ENCODE assay signal across 25 cellular contexts in the genomic region with DNA sequence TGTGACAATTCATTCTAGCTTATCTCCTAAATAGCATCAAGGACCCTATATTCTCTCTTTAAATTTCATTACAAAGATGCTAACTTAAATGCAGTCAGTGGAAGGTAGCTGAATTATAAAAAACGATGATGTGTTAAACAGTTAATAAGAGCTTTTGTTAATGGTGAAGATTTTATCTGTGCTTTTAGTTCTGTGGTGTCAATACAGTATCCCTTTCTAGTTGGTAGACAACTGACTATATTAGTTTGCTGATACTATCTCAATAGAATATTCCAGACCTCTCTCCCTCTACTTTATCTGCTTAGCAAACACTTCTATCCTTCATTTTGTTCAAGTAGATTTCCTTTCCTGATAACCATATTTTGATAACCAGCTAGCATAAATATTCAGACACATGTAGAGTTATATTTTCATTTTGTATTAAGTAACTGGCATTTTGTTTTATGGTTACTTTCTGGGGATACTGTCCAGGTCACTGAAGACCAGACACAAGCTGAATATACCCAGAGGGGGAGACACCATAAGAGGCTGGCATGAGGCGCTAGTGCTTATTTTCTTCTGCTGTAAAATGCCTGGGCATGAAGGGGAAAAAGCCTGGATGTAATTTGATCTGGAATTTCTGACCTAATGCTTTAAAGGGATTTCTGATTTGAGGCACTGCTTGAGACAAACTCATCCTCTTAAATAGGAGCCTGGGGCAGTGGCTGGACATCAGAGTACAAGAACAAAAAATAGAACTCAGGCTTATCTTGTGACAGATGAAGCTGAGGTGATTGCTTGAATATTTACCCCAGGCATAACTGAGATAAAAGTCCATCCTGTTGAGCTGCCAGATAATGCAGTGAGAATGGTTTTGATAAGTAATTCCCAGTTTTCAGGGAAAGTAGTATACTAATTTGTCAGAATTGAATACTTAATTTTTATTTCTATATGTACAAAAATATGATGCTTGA.
"Had no signal": no experiment of that assay in that cellular context is flagged by ENCODE, and none has a peak within 500 bp of the region (broad histone marks: within the 10 kb centered on the region; RNA-seq: fewer than 3 reads in every experiment).

No MANE protein-coding gene starts in this region.

- H3K27ac Mint-ChIP-seq: activated CD4-positive, alpha-beta memory T cell treated with anti-CD3 and anti-CD28 coated beads for 36 hours; activated CD8-positive, alpha-beta memory T cell treated with anti-CD3 and anti-CD28 coated beads, Interleukin-2, amount 10 ng/mL, durations not matched to agents 7 days and 5 days; activated naive CD4-positive, alpha-beta T cell treated with anti-CD3 and anti-CD28 coated beads, Interleukin-2, amount 50 U/mL, for 24 hours; brain; memory B cell; natural killer cell treated with Interleukin-12 subunit alpha and Interleukin-12 subunit beta and Interleukin-15 and Interleukin-18, amount 100 ng/mL, for 72 hours; progenitor cell of endocrine pancreas had no signal

- H3K27me3 ChIP-seq: gastrocnemius medialis, heart left ventricle, right atrium auricular region, tibial nerve, vagina had no signal

- FAIRE-seq: islet of Langerhans had no signal

- H3K4me3 Mint-ChIP-seq: activated CD4-positive, alpha-beta memory T cell treated with anti-CD3 and anti-CD28 coated beads for 36 hours; activated CD8-positive, alpha-beta memory T cell treated with anti-CD3 and anti-CD28 coated beads, Interleukin-2, amount 10 ng/mL, durations not matched to agents 7 days and 5 days; activated naive CD4-positive, alpha-beta T cell treated with anti-CD3 and anti-CD28 coated beads, Interleukin-2, amount 50 U/mL, for 24 hours; activated T-cell treated with anti-CD3 and anti-CD28 coated beads, Interleukin-2, amount 50 U/mL, for 4 hours; brain; memory B cell; natural killer cell treated with Interleukin-12 subunit alpha and Interleukin-12 subunit beta and Interleukin-15 and Interleukin-18, amount 100 ng/mL, for 72 hours had no signal

- H3K36me3 Mint-ChIP-seq: activated CD4-positive, alpha-beta memory T cell treated with anti-CD3 and anti-CD28 coated beads for 36 hours; activated CD8-positive, alpha-beta memory T cell treated with anti-CD3 and anti-CD28 coated beads, Interleukin-2, amount 10 ng/mL, durations not matched to agents 7 days and 5 days; activated naive CD4-positive, alpha-beta T cell treated with anti-CD3 and anti-CD28 coated beads, Interleukin-2, amount 50 U/mL, for 24 hours; brain; memory B cell; natural killer cell treated with Interleukin-12 subunit alpha and Interleukin-12 subunit beta and Interleukin-15 and Interleukin-18, amount 100 ng/mL, for 72 hours had no signal

- H3K36me3 ChIP-seq: gastrocnemius medialis, heart left ventricle, right atrium auricular region, tibial nerve, vagina had no signal

- H3K27ac ChIP-seq: gastrocnemius medialis, heart left ventricle, right atrium auricular region, skin epidermis, tibial nerve, vagina had no signal

- H3K4me3 ChIP-seq: gastrocnemius medialis, heart left ventricle, right atrium auricular region, skin epidermis, tibial nerve, vagina had no signal

- DNase-seq: activated CD4-positive, alpha-beta memory T cell treated with anti-CD3 and anti-CD28 coated beads for 36 hours; activated CD8-positive, alpha-beta memory T cell treated with anti-CD3 and anti-CD28 coated beads, Interleukin-2, amount 10 ng/mL, durations not matched to agents 7 days and 5 days; activated effector memory CD4-positive, alpha-beta T cell treated with Interleukin-2 at 50 U/mL for 16 hours; activated T-cell treated with anti-CD3 and anti-CD28 coated beads, Interleukin-2, amount 50 U/mL, for 4 hours; amniotic stem cell; central memory CD4-positive, alpha-beta T cell; cortex of kidney; effector memory CD4-positive, alpha-beta T cell; gastrocnemius medialis; heart left ventricle; stimulated activated CD4-positive, alpha-beta T cell treated with anti-CD3 and anti-CD28 coated beads, Interleukin-4, amount 100 ng/mL, for 24 hours; stimulated activated naive CD4-positive, alpha-beta T cell; substantia nigra; T-helper 1 cell; T1000 had no signal

- H3K4me1 ChIP-seq: gastrocnemius medialis, heart left ventricle, right atrium auricular region, tibial nerve, vagina had no signal

- H3K9me3 ChIP-seq: gastrocnemius medialis, right atrium auricular region, tibial nerve, vagina had no signal

- H3K4me1 Mint-ChIP-seq: activated CD8-positive, alpha-beta memory T cell treated with anti-CD3 and anti-CD28 coated beads, Interleukin-2, amount 10 ng/mL, durations not matched to agents 7 days and 5 days; activated naive CD4-positive, alpha-beta T cell treated with anti-CD3 and anti-CD28 coated beads, Interleukin-2, amount 50 U/mL, for 24 hours; brain; memory B cell had no signal

- H3K27me3 Mint-ChIP-seq: activated CD4-positive, alpha-beta memory T cell treated with anti-CD3 and anti-CD28 coated beads for 36 hours; activated CD8-positive, alpha-beta memory T cell treated with anti-CD3 and anti-CD28 coated beads, Interleukin-2, amount 10 ng/mL, durations not matched to agents 7 days and 5 days; activated naive CD4-positive, alpha-beta T cell treated with anti-CD3 and anti-CD28 coated beads, Interleukin-2, amount 50 U/mL, for 24 hours; memory B cell; natural killer cell treated with Interleukin-12 subunit alpha and Interleukin-12 subunit beta and Interleukin-15 and Interleukin-18, amount 100 ng/mL, for 72 hours; progenitor cell of endocrine pancreas had no signal
